ENCODE assay signal across 4 cellular contexts in the genomic region with DNA sequence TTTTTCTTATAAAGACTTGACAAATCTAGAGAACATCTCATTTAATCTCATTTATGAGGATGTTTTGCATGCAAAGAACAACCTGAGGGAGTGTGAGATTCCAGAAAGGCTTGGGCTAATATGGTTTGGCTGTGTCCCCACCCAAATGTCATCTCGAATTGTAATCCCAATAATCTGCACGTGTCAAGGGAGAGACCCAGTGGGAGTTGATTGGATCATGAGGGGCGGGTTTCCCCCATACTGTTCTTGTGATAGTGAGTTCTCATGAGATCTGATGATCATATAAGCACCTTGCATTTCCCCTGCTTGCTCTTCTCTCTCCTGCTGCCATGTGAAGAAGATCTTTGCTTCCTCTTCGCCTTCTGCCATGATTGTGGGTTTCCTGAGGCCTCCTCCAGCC.
"Had no signal": no experiment of that assay in that cellular context is flagged by ENCODE, and none has a peak within 500 bp of the region (broad histone marks: within the 10 kb centered on the region; RNA-seq: fewer than 3 reads in every experiment).

No MANE protein-coding gene starts in this region.

- H3K27ac ChIP-seq: HL-60 had no signal

- H3K4me3 ChIP-seq: K562 had no signal

- H3K27me3 Mint-ChIP-seq: IgD-negative memory B cell had no signal

- H3K27ac Mint-ChIP-seq: IgD-negative memory B cell had no signal

- H3K36me3 Mint-ChIP-seq: IgD-negative memory B cell had no signal

- H3K4me3 Mint-ChIP-seq: IgD-negative memory B cell had no signal

- DNase-seq: IMR-90 had no signal

- H3K4me1 Mint-ChIP-seq: IgD-negative memory B cell had no signal
